Comparison of ENCODE assay signal across 8 cellular contexts in the genomic region with DNA sequence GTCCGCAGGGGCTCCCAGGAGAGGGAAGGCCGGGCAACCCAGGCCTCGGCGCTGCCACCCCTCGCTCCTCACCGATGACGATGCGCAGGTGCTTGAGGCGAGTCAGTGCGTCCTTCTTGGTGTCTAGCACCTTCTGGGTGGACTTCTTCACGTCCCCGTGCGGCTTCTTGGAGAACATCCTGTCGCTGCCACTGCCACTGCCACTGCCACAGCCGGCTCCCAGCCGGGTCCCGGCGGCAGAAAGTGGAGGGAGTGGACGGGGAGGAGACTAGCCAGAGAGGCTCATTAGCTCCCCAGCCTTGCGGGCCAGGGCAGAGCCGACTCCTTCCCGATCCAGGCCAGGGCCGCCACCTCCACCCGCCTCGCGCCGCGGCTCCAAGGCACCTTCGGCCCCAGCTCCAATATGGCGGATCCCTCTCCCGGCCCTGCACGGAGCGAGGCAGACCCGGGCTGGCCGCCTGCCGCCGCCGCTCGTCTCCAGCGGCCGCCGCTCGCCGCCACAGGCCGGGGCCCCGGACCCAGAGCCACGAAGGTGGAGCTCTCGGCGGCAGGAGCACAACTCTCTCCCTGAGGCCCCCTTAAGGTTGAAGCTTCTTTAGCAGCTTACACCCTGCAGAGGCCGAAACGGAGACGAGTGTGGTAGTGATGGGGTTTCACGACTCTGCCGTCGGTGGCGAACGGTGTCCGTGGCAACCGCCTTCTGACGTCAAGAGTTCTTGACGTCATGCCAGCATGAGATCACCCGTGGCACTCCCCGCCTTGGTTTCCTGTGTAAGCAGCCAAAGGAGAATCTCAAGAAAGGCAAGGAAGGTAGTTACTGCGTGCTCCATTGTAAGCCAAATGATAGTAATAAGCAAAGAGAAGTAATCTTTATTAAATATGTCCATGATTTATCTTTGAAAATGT. TPM values are rescaled to one million over a fixed set of nuclear protein-coding genes. Genes with fewer than 3 reads are reported as not detected.
DNase-seq lines count a peak whose midpoint lies in the region; ATAC-seq and TF ChIP-seq lines count a peak whose summit lies in the region.
"Not testable (repeated sequence)": the region's sequence is repeated elsewhere in the genome, so short reads cannot be mapped to it uniquely, and the experiment has no call there.

A gene (minus strand): TSS at position 638 of the 906 bp plus-strand sequence. CDS start 460 bp downstream, at position 178.

- peak within 1 kb of the TSS; percentile 94 for H3K27ac Mint-ChIP-seq in activated naive CD4-positive, alpha-beta T cell treated with anti-CD3 and anti-CD28 coated beads, Interleukin-2, amount 50 U/mL, for 24 hours

- H2AFZ ChIP-seq in SK-N-SH (ENCODE audit: low read depth) = peak within 1 kb of the TSS; percentile 92

- DNase-seq in GM10266 (ENCODE audit: extremely low spot score) = peak; percentile 92
- DNase-seq in NCI-H1048 (lab: John Stamatoyannopoulos, UW) = peak; percentile 83
- DNase-seq in SK-N-SH = peak; percentile 92
- peak; percentile 91 for DNase-seq in globus pallidus (ENCODE audit: low spot score)
- DNase-seq in nucleus accumbens (lab: John Stamatoyannopoulos, UW) = peak; percentile 51 to 96 (median 84)
- DNase-seq in suprapubic skin (ENCODE audit: low spot score in 2 of 2) = peak; percentile 96

- not testable (repeated sequence) for H3K4me1 ChIP-seq in SK-N-SH (ENCODE audit: control insufficient read depth in 1 of 2, insufficient read depth in 2 of 2, low read depth in 1 of 2, low read length in 1 of 2)
- peaks cover 25% of the 10 kb centered on the region for H3K4me1 ChIP-seq in suprapubic skin

- TF ChIP-seq CTCF in GM10266 (IDR thresholded peaks at IDR 0.05; ENCODE audit: control insufficient read depth, insufficient read depth, low read depth, missing control alignments) (peak; percentile 47), SK-N-SH (IDR thresholded peaks at IDR 0.05) (peak; percentile 50), suprapubic skin (IDR thresholded peaks at IDR 0.05) (peak; percentile 23 to 41)

- WGBS in SK-N-SH (ENCODE audit: low lambda C conversion rate) = under 1% methylated on average over 26 of the region's 64 CpGs
- WGBS in suprapubic skin = under 1% methylated on average over 28 of the region's 64 CpGs

- CTCF ChIA-PET in SK-N-SH (lab: Yijun Ruan, JAX) = interaction anchor here (1.1 to 2.0 kb wide), 2 partner anchors 9 to 37 kb away, joined by 3 to 8 read pairs; no protein-coding TSS in a partner anchor

- peak; percentile 96 for ATAC-seq in HG02588 (IDR thresholded peaks at IDR 0.05; ENCODE audit: unreplicated experiment)

- H3F3A ChIP-seq in SK-N-SH (replicated peaks; ENCODE audit: insufficient read depth) = peaks cover 15% of the 10 kb centered on the region

- peaks cover 39% of the 10 kb centered on the region for H3K79me2 ChIP-seq in SK-N-SH (ENCODE audit: insufficient read depth)

- H3K27me3 ChIP-seq in SK-N-SH (ENCODE audit: insufficient read depth); suprapubic skin: not testable (repeated sequence)

- H3K4me3 Mint-ChIP-seq in activated naive CD4-positive, alpha-beta T cell treated with anti-CD3 and anti-CD28 coated beads, Interleukin-2, amount 50 U/mL, for 24 hours = peak within 1 kb of the TSS; percentile 100

- not testable (repeated sequence) for H4K20me1 ChIP-seq in SK-N-SH (ENCODE audit: insufficient read depth)

- H3K36me3 ChIP-seq in SK-N-SH (replicated peaks in 1 of 2; ENCODE audit: control insufficient read depth in 1 of 2, insufficient read depth in 2 of 2, low read length in 1 of 2); suprapubic skin: not testable (repeated sequence)

- not testable (repeated sequence) for TF ChIP-seq EP300 in SK-N-SH (IDR thresholded peaks at IDR 0.05; ENCODE audit: borderline replicate concordance in 1 of 2, low read depth in 1 of 2, low read length in 1 of 2)
- peak; percentile 22 for TF ChIP-seq EP300 in suprapubic skin (IDR thresholded peaks at IDR 0.05)

- peak within 1 kb of the TSS; percentile 76 for H3K4me2 ChIP-seq in SK-N-SH

- peaks cover 41% of the 10 kb centered on the region for H3K4me1 Mint-ChIP-seq in activated naive CD4-positive, alpha-beta T cell treated with anti-CD3 and anti-CD28 coated beads, Interleukin-2, amount 50 U/mL, for 24 hours

- peak; percentile 25 for TF ChIP-seq RAD21 in SK-N-SH (IDR thresholded peaks at IDR 0.05; ENCODE audit: low read length)

- peak within 1 kb of the TSS; percentile 77 for H3K9ac ChIP-seq in SK-N-SH

- not testable (repeated sequence) for H3K9me3 ChIP-seq in SK-N-SH, suprapubic skin

- H3K36me3 Mint-ChIP-seq in activated naive CD4-positive, alpha-beta T cell treated with anti-CD3 and anti-CD28 coated beads, Interleukin-2, amount 50 U/mL, for 24 hours = not testable (repeated sequence)

- H3K9me2 ChIP-seq in SK-N-SH = not testable (repeated sequence)

- peak within 1 kb of the TSS; percentile 72 to 79 for H3K27ac ChIP-seq in SK-N-SH (ENCODE audit: low read depth in 2 of 2, low read length in 1 of 2)
- peak within 1 kb of the TSS; percentile 91 for H3K27ac ChIP-seq in suprapubic skin

- POLR2A ChIA-PET in SK-N-SH (lab: Yijun Ruan, JAX) = interaction anchor here (1.1 kb wide), 1 partner anchor 17 kb away, joined by 11 read pairs; a partner anchor contains a TSS

- H3K4me3 ChIP-seq in SK-N-SH (ENCODE audit: low read depth in 2 of 2, low read length in 1 of 2) (peak within 1 kb of the TSS; percentile 70 to 98), suprapubic skin (peak within 1 kb of the TSS; percentile 82)

- H3K9me3 Mint-ChIP-seq in activated naive CD4-positive, alpha-beta T cell treated with anti-CD3 and anti-CD28 coated beads, Interleukin-2, amount 50 U/mL, for 24 hours = not testable (repeated sequence)

- H3K27me3 Mint-ChIP-seq in activated naive CD4-positive, alpha-beta T cell treated with anti-CD3 and anti-CD28 coated beads, Interleukin-2, amount 50 U/mL, for 24 hours = not testable (repeated sequence)

- peak; percentile 69 to 82 for TF ChIP-seq POLR2A in suprapubic skin (IDR thresholded peaks at IDR 0.05)

TF ChIP-seq in SK-N-SH, 30 proteins besides CTCF, POLR2A, EP300 and RAD21:
- 0 out of 2 replicates have a peak, but pooled peaks have one; percentile 24 for TF ChIP-seq GABPA (IDR thresholded peaks at IDR 0.05; ENCODE audit: low read depth)
- TF ChIP-seq RFX5 (IDR thresholded peaks at IDR 0.05; ENCODE audit: low read length) = peak; percentile 27; the same call in 1 of the 2 replicates
- peak; percentile 85 for TF ChIP-seq TAF1 (IDR thresholded peaks at IDR 0.05; ENCODE audit: borderline replicate concordance, low read depth, low read length)
- TF ChIP-seq, protein P1, sequence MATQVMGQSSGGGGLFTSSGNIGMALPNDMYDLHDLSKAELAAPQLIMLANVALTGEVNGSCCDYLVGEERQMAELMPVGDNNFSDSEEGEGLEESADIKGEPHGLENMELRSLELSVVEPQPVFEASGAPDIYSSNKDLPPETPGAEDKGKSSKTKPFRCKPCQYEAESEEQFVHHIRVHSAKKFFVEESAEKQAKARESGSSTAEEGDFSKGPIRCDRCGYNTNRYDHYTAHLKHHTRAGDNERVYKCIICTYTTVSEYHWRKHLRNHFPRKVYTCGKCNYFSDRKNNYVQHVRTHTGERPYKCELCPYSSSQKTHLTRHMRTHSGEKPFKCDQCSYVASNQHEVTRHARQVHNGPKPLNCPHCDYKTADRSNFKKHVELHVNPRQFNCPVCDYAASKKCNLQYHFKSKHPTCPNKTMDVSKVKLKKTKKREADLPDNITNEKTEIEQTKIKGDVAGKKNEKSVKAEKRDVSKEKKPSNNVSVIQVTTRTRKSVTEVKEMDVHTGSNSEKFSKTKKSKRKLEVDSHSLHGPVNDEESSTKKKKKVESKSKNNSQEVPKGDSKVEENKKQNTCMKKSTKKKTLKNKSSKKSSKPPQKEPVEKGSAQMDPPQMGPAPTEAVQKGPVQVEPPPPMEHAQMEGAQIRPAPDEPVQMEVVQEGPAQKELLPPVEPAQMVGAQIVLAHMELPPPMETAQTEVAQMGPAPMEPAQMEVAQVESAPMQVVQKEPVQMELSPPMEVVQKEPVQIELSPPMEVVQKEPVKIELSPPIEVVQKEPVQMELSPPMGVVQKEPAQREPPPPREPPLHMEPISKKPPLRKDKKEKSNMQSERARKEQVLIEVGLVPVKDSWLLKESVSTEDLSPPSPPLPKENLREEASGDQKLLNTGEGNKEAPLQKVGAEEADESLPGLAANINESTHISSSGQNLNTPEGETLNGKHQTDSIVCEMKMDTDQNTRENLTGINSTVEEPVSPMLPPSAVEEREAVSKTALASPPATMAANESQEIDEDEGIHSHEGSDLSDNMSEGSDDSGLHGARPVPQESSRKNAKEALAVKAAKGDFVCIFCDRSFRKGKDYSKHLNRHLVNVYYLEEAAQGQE (IDR thresholded peaks at IDR 0.05; ENCODE audit: low read depth, low read length) = 0 out of 2 replicates have a peak, but pooled peaks have one; percentile 12
- peak; percentile 90 for TF ChIP-seq POLR2AphosphoS5 (IDR thresholded peaks at IDR 0.05; ENCODE audit: low read depth, low read length)
- peak; percentile 32 for TF ChIP-seq CHD2 (IDR thresholded peaks at IDR 0.05; ENCODE audit: low read length, partially characterized antibody)
- TF ChIP-seq YY1 (IDR thresholded peaks at IDR 0.05; ENCODE audit: low read depth) = peak; percentile 79
- TF ChIP-seq RCOR1 (IDR thresholded peaks at IDR 0.05; ENCODE audit: low read length) = peak; percentile 58
- peak; percentile 77 for TF ChIP-seq MXI1 (IDR thresholded peaks at IDR 0.05; ENCODE audit: low read depth, low read length)

RNA-seq across cellular contexts. Expression of the gene that starts here (rescaled TPM):
- polyA plus RNA-seq in SK-N-SH (2012; rRNA removed) = 3.6 and 4.4 TPM in 2 replicates
- 3.9 and 4.1 TPM in 2 replicates for polyA plus RNA-seq in SK-N-SH (2012; cell fraction: cytosol; rRNA removed)
- 8.0 and 15.5 TPM in 2 replicates for polyA plus RNA-seq in SK-N-SH (2012; cell fraction: nucleus; rRNA removed)
- total RNA-seq in suprapubic skin = 100 to 1,000 TPM in 1 of 4 donors, 10 to 100 TPM in 3; 52.5 to 127 (median 67.7) TPM

Comparison
In these comparisons a context has a peak if more than half of its experiments do, and no peak if none do; other contexts are left out.
1. Peak in every context shown above with its lines: DNase-seq, ATAC-seq, H3K4me3 ChIP-seq and H3K27ac ChIP-seq.